ENCODE assay signal across 36 cellular contexts in the genomic region with DNA sequence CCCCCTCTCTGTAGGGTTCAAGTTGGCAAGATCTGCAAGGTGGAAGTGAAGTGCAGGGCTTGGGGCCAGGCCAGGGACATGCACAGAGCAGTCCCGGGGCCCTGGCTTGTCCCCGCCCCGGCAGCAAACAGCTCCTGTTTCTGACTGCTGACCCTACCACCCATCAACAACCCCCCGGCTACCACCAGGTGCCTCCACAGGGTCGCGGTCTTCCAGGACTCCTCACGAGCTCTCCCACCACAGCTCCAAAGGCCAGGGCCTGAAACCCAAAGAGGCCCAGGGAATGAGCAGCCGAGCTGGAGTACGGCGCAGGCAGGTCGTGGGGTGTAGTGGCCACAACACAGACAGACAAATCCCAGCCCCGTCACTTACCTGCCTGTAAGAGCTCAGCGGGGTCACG.
"Had no signal": no experiment of that assay in that cellular context is flagged by ENCODE, and none has a peak within 500 bp of the region (broad histone marks: within the 10 kb centered on the region; RNA-seq: fewer than 3 reads in every experiment).

No MANE protein-coding gene starts in this region.

- H3K9me3 ChIP-seq: adrenal gland, colonic mucosa, neutrophil, ovary, prostate gland, stomach, thyroid gland, upper lobe of right lung had no signal

- DNase-seq: activated CD4-positive, alpha-beta memory T cell treated with anti-CD3 and anti-CD28 coated beads for 36 hours; activated CD4-positive, alpha-beta T cell treated with anti-CD3 and anti-CD28 coated beads, Interleukin-2, amount 10 ng/mL, durations not matched to agents 24 days and 14 days; activated CD4-positive, CD25-positive, alpha-beta regulatory T cell treated with anti-CD3 and anti-CD28 coated beads, Interleukin-2, amount 50 U/mL, for 72 hours; activated CD8-positive, alpha-beta memory T cell treated with anti-CD3 and anti-CD28 coated beads, Interleukin-2, amount 50 U/mL, for 4 hours; activated effector memory CD4-positive, alpha-beta T cell treated with anti-CD3 and anti-CD28 coated beads, Interleukin-2, amount 50 U/mL, for 16 hours; activated naive CD4-positive, alpha-beta T cell treated with anti-CD3 and anti-CD28 coated beads for 36 hours; activated naive CD8-positive, alpha-beta T cell treated with anti-CD3 and anti-CD28 coated beads for 36 hours; activated T-cell treated with anti-CD3 and anti-CD28 coated beads, Interleukin-2, amount 50 U/mL, for 1 hour; aorta; cerebellar nuclear complex; foreskin fibroblast; head of caudate nucleus; immature natural killer cell; kidney; naive thymus-derived CD8-positive, alpha-beta T cell; ovary; retina; stimulated activated CD4-positive, alpha-beta T cell treated with anti-CD3 and anti-CD28 coated beads, Interleukin-1b, Interleukin-23, amount 100 ng/mL, for 48 hours; stimulated activated CD4-positive, alpha-beta T cell treated with anti-CD3 and anti-CD28 coated beads, Interleukin-4, amount 100 ng/mL, for 4 hours; stimulated activated CD8-positive, alpha-beta memory T cell treated with anti-CD3 and anti-CD28 coated beads, Interleukin-4, amount 100 ng/mL, for 48 hours; T-helper 17 cell; T1000; upper lobe of right lung; WERI-Rb-1 had no signal

- H3K27me3 Mint-ChIP-seq: activated CD4-positive, alpha-beta memory T cell treated with anti-CD3 and anti-CD28 coated beads for 36 hours; activated CD4-positive, alpha-beta T cell treated with anti-CD3 and anti-CD28 coated beads, Interleukin-2, amount 10 ng/mL, durations not matched to agents 24 days and 14 days; memory B cell had no signal

- H3K4me1 ChIP-seq: adrenal gland, colonic mucosa, prostate gland, upper lobe of right lung had no signal

- H3K27me3 ChIP-seq: adrenal gland, colonic mucosa, neutrophil, ovary, stomach, thyroid gland, upper lobe of right lung had no signal

- H3K36me3 Mint-ChIP-seq: activated CD4-positive, alpha-beta memory T cell treated with anti-CD3 and anti-CD28 coated beads for 36 hours; activated naive CD8-positive, alpha-beta T cell treated with anti-CD3 and anti-CD28 coated beads for 36 hours; brain; immature natural killer cell; memory B cell; naive thymus-derived CD8-positive, alpha-beta T cell; stimulated activated memory B cell treated with anti-CD40 and anti-IgM and Interleukin-4, amounts not matched to agents 10 μg/mL and 1 μg/mL and 100 μg/mL, for 72 hours had no signal

- H3K4me1 Mint-ChIP-seq: brain, immature natural killer cell had no signal

- H3K27ac Mint-ChIP-seq: activated CD4-positive, alpha-beta memory T cell treated with anti-CD3 and anti-CD28 coated beads for 36 hours; activated CD4-positive, alpha-beta T cell treated with anti-CD3 and anti-CD28 coated beads, Interleukin-2, amount 10 ng/mL, durations not matched to agents 24 days and 14 days; activated naive CD4-positive, alpha-beta T cell treated with anti-CD3 and anti-CD28 coated beads for 36 hours; activated naive CD8-positive, alpha-beta T cell treated with anti-CD3 and anti-CD28 coated beads for 36 hours; activated T-helper 1 cell treated with anti-CD3 and anti-CD28 coated beads, Interleukin-12 subunit alpha, Interleukin-12 subunit beta, Interleukin-2, Interleukin-4 antibody, amounts not matched to agents 30 ng/mL and 10 ng/mL and 1 ng/mL, durations not matched to agents 14 hours and 24 hours and 36 hours; brain; immature natural killer cell; memory B cell; naive thymus-derived CD8-positive, alpha-beta T cell; stimulated activated memory B cell treated with anti-CD40 and anti-IgM and Interleukin-4, amounts not matched to agents 10 μg/mL and 1 μg/mL and 100 μg/mL, for 72 hours; T-helper 17 cell had no signal

- H3K27ac ChIP-seq: adrenal gland, cardiac muscle cell, colonic mucosa, neutrophil, ovary, prostate gland, stomach, thyroid gland, upper lobe of right lung, WERI-Rb-1 had no signal

- H3K36me3 ChIP-seq: adrenal gland, cardiac muscle cell, colonic mucosa, neutrophil, ovary, prostate gland, stomach, thyroid gland, upper lobe of right lung, WERI-Rb-1 had no signal

- H3K9me3 Mint-ChIP-seq: activated CD4-positive, alpha-beta memory T cell treated with anti-CD3 and anti-CD28 coated beads for 36 hours; activated CD4-positive, alpha-beta T cell treated with anti-CD3 and anti-CD28 coated beads, Interleukin-2, amount 10 ng/mL, durations not matched to agents 24 days and 14 days; activated naive CD4-positive, alpha-beta T cell treated with anti-CD3 and anti-CD28 coated beads for 36 hours; activated naive CD8-positive, alpha-beta T cell treated with anti-CD3 and anti-CD28 coated beads for 36 hours; activated T-helper 1 cell treated with anti-CD3 and anti-CD28 coated beads, Interleukin-12 subunit alpha, Interleukin-12 subunit beta, Interleukin-2, Interleukin-4 antibody, amounts not matched to agents 30 ng/mL and 10 ng/mL and 1 ng/mL, durations not matched to agents 14 hours and 24 hours and 36 hours; immature natural killer cell; memory B cell; naive thymus-derived CD8-positive, alpha-beta T cell; stimulated activated memory B cell treated with anti-CD40 and anti-IgM and Interleukin-4, amounts not matched to agents 10 μg/mL and 1 μg/mL and 100 μg/mL, for 72 hours had no signal

- H3K4me3 ChIP-seq: adrenal gland, cardiac muscle cell, colonic mucosa, ovary, prostate gland, smooth muscle cell, stomach, thyroid gland, upper lobe of right lung had no signal

- H3K4me3 Mint-ChIP-seq: activated CD4-positive, alpha-beta memory T cell treated with anti-CD3 and anti-CD28 coated beads for 36 hours; activated CD4-positive, alpha-beta T cell treated with anti-CD3 and anti-CD28 coated beads, Interleukin-2, amount 10 ng/mL, durations not matched to agents 24 days and 14 days; activated naive CD4-positive, alpha-beta T cell treated with anti-CD3 and anti-CD28 coated beads for 36 hours; activated naive CD8-positive, alpha-beta T cell treated with anti-CD3 and anti-CD28 coated beads for 36 hours; activated T-helper 1 cell treated with anti-CD3 and anti-CD28 coated beads, Interleukin-12 subunit alpha, Interleukin-12 subunit beta, Interleukin-2, Interleukin-4 antibody, amounts not matched to agents 30 ng/mL and 10 ng/mL and 1 ng/mL, durations not matched to agents 14 hours and 24 hours and 36 hours; brain; immature natural killer cell; memory B cell; naive thymus-derived CD8-positive, alpha-beta T cell; stimulated activated memory B cell treated with anti-CD40 and anti-IgM and Interleukin-4, amounts not matched to agents 10 μg/mL and 1 μg/mL and 100 μg/mL, for 72 hours; T-helper 17 cell had no signal

- ATAC-seq: naive thymus-derived CD8-positive, alpha-beta T cell; T-helper 17 cell; upper lobe of right lung had no signal
